ENCODE assay signal across 11 cellular contexts in the genomic region with DNA sequence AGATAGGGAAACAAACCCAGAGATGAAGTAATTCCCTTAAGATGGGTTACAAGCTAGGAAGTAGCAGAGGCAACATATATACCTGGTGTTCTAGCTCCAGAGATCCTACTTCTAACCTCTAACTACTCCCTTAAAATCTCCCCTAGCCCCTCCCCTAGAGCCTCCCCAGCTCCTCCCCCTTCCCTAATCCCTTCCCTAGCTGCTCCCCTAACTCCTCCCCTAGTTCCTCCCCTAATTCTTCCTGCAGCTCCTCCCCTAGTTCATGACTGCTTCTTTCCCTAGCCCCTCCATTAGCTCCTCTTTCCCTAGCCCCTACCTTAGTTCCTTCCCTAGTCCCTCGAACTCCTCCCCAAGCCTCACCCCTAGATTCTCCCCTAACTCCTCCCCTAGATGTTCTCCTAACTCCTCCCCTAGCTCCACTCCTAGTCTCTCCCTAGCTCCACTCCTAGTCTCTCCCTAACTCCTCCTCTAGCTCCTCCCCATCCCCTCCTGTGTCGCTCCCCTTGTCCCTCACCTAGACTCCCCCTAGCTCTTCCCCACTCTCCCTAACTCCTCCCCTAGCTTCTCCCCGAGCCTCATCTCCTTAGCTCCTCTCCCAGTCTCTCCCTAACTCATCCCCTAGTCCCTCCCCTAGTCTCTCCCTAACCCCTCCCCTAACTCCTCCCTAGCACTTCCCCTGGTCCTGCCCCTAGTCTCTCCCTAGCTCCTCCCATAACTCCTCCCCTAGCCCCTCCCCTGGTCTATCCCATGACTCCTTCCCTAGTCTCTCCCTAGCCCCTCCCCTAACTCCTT.
DNase-seq lines count a peak whose midpoint lies in the region; ATAC-seq, FAIRE-seq and TF ChIP-seq lines count a peak whose summit lies in the region.
"Had no signal": no experiment of that assay in that cellular context is flagged by ENCODE, and none has a peak within 500 bp of the region (broad histone marks: within the 10 kb centered on the region; RNA-seq: fewer than 3 reads in every experiment).

No MANE protein-coding gene starts in this region.

- no peaks in the 10 kb centered on the region for H3K79me2 ChIP-seq in SK-N-SH (ENCODE audit: insufficient read depth)

- peaks cover 0 to 13% of the 10 kb centered on the region in 2 donors for H3K4me1 Mint-ChIP-seq in natural killer cell treated with Interleukin-12 subunit alpha and Interleukin-12 subunit beta and Interleukin-15 and Interleukin-18, amount 100 ng/mL, for 72 hours (ENCODE audit: low read depth in 2 of 2)
- H3K4me1 Mint-ChIP-seq in osteocyte (ENCODE audit: unreplicated experiment) = peaks cover 3% of the 10 kb centered on the region

- no peaks in the 10 kb centered on the region for H4K20me1 ChIP-seq in SK-N-SH (ENCODE audit: insufficient read depth)

- no peaks in the 10 kb centered on the region for H3K27me3 ChIP-seq in SK-N-SH (ENCODE audit: insufficient read depth)
- H3K27me3 ChIP-seq: adrenal gland had no signal

- no peak overlapping the region for H3K27ac ChIP-seq in SK-N-SH (ENCODE audit: low read depth in 2 of 2, low read length in 1 of 2)
- H3K27ac ChIP-seq: adrenal gland, SK-N-MC had no signal

- WGBS in SK-N-SH (ENCODE audit: low lambda C conversion rate) = 87% methylated on average over 3 of the region's 3 CpGs

- ATAC-seq in HG02981 (IDR thresholded peaks at IDR 0.05; ENCODE audit: unreplicated experiment) = peak; percentile 60
- ATAC-seq in natural killer cell treated with Interleukin-12 subunit alpha and Interleukin-12 subunit beta and Interleukin-15 and Interleukin-18, amount 100 ng/mL, for 72 hours = peak; percentile 77 to 83

- CTCF ChIA-PET in SK-N-SH (lab: Yijun Ruan, JAX) = no interaction called here

- TF ChIP-seq RAD21 in SK-N-SH (IDR thresholded peaks at IDR 0.05; ENCODE audit: low read length) = no peak

- DNase-seq in activated CD4-positive, alpha-beta T cell treated with anti-CD3 and anti-CD28 coated beads, Interleukin-2, amount 50 U/mL, for 48 hours = peak; percentile 29 to 54
- DNase-seq in activated CD4-positive, alpha-beta T cell treated with anti-CD3 and anti-CD28 coated beads for 4 hours = no peak
- DNase-seq in SK-N-SH (peak; percentile 29), osteocyte (ENCODE audit: extremely low spot score, unreplicated experiment) (no peak), posterior vena cava (ENCODE audit: low spot score) (no peak), D721Med (ENCODE audit: insufficient read length, low spot score) (no peak)
- DNase-seq in natural killer cell treated with Interleukin-12 subunit alpha and Interleukin-12 subunit beta and Interleukin-15 and Interleukin-18, amount 100 ng/mL, for 72 hours (ENCODE audit: low spot score) = no peak
- DNase-seq: adrenal gland, natural killer cell had no signal

- POLR2A ChIA-PET in SK-N-SH (lab: Yijun Ruan, JAX) = interaction anchor here (0.7 kb wide), 1 partner anchor 16 kb away, joined by 3 read pairs; no protein-coding TSS in a partner anchor

- no peak overlapping the region for H3K4me2 ChIP-seq in SK-N-SH

- no peaks in the 10 kb centered on the region for H3K9me3 Mint-ChIP-seq in natural killer cell treated with Interleukin-12 subunit alpha and Interleukin-12 subunit beta and Interleukin-15 and Interleukin-18, amount 100 ng/mL, for 72 hours
- H3K9me3 Mint-ChIP-seq in osteocyte (ENCODE audit: unreplicated experiment) = peaks cover 3% of the 10 kb centered on the region
- H3K9me3 Mint-ChIP-seq: natural killer cell had no signal

- H3K9me2 ChIP-seq in SK-N-SH = no peaks in the 10 kb centered on the region

- FAIRE-seq in D721Med (lab: Jason Lieb, UNC) = no peak

- no peaks in the 10 kb centered on the region for H3K4me1 ChIP-seq in SK-N-SH (ENCODE audit: control insufficient read depth in 1 of 2, insufficient read depth in 2 of 2, low read depth in 1 of 2, low read length in 1 of 2)
- H3K4me1 ChIP-seq: adrenal gland had no signal

- TF ChIP-seq EP300 in SK-N-SH (IDR thresholded peaks at IDR 0.05; ENCODE audit: borderline replicate concordance in 1 of 2, low read depth in 1 of 2, low read length in 1 of 2) = no peak

- H2AFZ ChIP-seq in SK-N-SH (ENCODE audit: low read depth) = no peak overlapping the region

- no peak overlapping the region for H3K4me3 ChIP-seq in SK-N-SH (ENCODE audit: low read depth in 2 of 2, low read length in 1 of 2)
- H3K4me3 ChIP-seq: adrenal gland, SK-N-MC had no signal

- TF ChIP-seq CTCF in SK-N-SH (IDR thresholded peaks at IDR 0.05) (no peak), osteocyte (IDR thresholded peaks at IDR 0.05) (no peak), D721Med (IDR thresholded peaks at IDR 0.05; ENCODE audit: insufficient read depth, missing control alignments) (no peak)

- peaks cover 14% of the 10 kb centered on the region for H3K36me3 Mint-ChIP-seq in natural killer cell treated with Interleukin-12 subunit alpha and Interleukin-12 subunit beta and Interleukin-15 and Interleukin-18, amount 100 ng/mL, for 72 hours
- no peaks in the 10 kb centered on the region for H3K36me3 Mint-ChIP-seq in osteocyte (ENCODE audit: unreplicated experiment)

- no peaks in the 10 kb centered on the region for H3K9me3 ChIP-seq in SK-N-SH
- H3K9me3 ChIP-seq: adrenal gland had no signal

- intact Hi-C loops in posterior vena cava (cut with DNase I) = no loop called here

- no peaks in the 10 kb centered on the region for H3F3A ChIP-seq in SK-N-SH (replicated peaks; ENCODE audit: insufficient read depth)

- H3K4me3 Mint-ChIP-seq in natural killer cell treated with Interleukin-12 subunit alpha and Interleukin-12 subunit beta and Interleukin-15 and Interleukin-18, amount 100 ng/mL, for 72 hours = no peak overlapping the region
- no peak overlapping the region for H3K4me3 Mint-ChIP-seq in osteocyte (ENCODE audit: unreplicated experiment)
- H3K4me3 Mint-ChIP-seq: natural killer cell had no signal

- H3K27ac Mint-ChIP-seq in natural killer cell treated with Interleukin-12 subunit alpha and Interleukin-12 subunit beta and Interleukin-15 and Interleukin-18, amount 100 ng/mL, for 72 hours = peak overlapping the region in 1 of 2 donors; percentile 77
- H3K27ac Mint-ChIP-seq in osteocyte (ENCODE audit: unreplicated experiment) = no peak overlapping the region
- H3K27ac Mint-ChIP-seq: natural killer cell had no signal

- H3K9ac ChIP-seq in SK-N-SH = no peak overlapping the region

- H3K36me3 ChIP-seq in SK-N-SH (replicated peaks in 1 of 2; ENCODE audit: control insufficient read depth in 1 of 2, insufficient read depth in 2 of 2, low read length in 1 of 2) = no peaks in the 10 kb centered on the region
- H3K36me3 ChIP-seq: adrenal gland had no signal

- no peaks in the 10 kb centered on the region for H3K27me3 Mint-ChIP-seq in natural killer cell treated with Interleukin-12 subunit alpha and Interleukin-12 subunit beta and Interleukin-15 and Interleukin-18, amount 100 ng/mL, for 72 hours
- no peaks in the 10 kb centered on the region for H3K27me3 Mint-ChIP-seq in osteocyte (ENCODE audit: unreplicated experiment)

TF ChIP-seq in SK-N-SH, 30 proteins besides CTCF, POLR2A, EP300 and RAD21 (continues in another document):
- no peak for TF ChIP-seq GABPA (IDR thresholded peaks at IDR 0.05; ENCODE audit: low read depth)
- no peak for TF ChIP-seq RXRA (IDR thresholded peaks at IDR 0.05; ENCODE audit: borderline replicate concordance, low read depth)
- no peak for TF ChIP-seq RCOR1 (IDR thresholded peaks at IDR 0.05; ENCODE audit: low read length)
- TF ChIP-seq TCF12 (IDR thresholded peaks at IDR 0.05) = no peak
- no peak for TF ChIP-seq RFX5 (IDR thresholded peaks at IDR 0.05; ENCODE audit: low read length)
- no peak for TF ChIP-seq FOXM1 (IDR thresholded peaks at IDR 0.05; ENCODE audit: low read depth)
- TF ChIP-seq YY1 (IDR thresholded peaks at IDR 0.05; ENCODE audit: low read depth) = no peak
- no peak for TF ChIP-seq ELF1 (IDR thresholded peaks at IDR 0.05)
- TF ChIP-seq, protein P1, sequence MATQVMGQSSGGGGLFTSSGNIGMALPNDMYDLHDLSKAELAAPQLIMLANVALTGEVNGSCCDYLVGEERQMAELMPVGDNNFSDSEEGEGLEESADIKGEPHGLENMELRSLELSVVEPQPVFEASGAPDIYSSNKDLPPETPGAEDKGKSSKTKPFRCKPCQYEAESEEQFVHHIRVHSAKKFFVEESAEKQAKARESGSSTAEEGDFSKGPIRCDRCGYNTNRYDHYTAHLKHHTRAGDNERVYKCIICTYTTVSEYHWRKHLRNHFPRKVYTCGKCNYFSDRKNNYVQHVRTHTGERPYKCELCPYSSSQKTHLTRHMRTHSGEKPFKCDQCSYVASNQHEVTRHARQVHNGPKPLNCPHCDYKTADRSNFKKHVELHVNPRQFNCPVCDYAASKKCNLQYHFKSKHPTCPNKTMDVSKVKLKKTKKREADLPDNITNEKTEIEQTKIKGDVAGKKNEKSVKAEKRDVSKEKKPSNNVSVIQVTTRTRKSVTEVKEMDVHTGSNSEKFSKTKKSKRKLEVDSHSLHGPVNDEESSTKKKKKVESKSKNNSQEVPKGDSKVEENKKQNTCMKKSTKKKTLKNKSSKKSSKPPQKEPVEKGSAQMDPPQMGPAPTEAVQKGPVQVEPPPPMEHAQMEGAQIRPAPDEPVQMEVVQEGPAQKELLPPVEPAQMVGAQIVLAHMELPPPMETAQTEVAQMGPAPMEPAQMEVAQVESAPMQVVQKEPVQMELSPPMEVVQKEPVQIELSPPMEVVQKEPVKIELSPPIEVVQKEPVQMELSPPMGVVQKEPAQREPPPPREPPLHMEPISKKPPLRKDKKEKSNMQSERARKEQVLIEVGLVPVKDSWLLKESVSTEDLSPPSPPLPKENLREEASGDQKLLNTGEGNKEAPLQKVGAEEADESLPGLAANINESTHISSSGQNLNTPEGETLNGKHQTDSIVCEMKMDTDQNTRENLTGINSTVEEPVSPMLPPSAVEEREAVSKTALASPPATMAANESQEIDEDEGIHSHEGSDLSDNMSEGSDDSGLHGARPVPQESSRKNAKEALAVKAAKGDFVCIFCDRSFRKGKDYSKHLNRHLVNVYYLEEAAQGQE (IDR thresholded peaks at IDR 0.05; ENCODE audit: low read depth, low read length) = no peak
- no peak for TF ChIP-seq GATA2 (CRISPR knock-in tag; IDR thresholded peaks at IDR 0.05)
- no peak for TF ChIP-seq FOSL2 (IDR thresholded peaks at IDR 0.05; ENCODE audit: borderline replicate concordance, low read depth)
- no peak for TF ChIP-seq USF1 (IDR thresholded peaks at IDR 0.05; ENCODE audit: borderline replicate concordance, low read depth)
- no peak for TF ChIP-seq JUND (IDR thresholded peaks at IDR 0.05)
- TF ChIP-seq CHD2 (IDR thresholded peaks at IDR 0.05; ENCODE audit: low read length, partially characterized antibody) = no peak
- TF ChIP-seq POLR2AphosphoS5 (IDR thresholded peaks at IDR 0.05; ENCODE audit: low read depth, low read length) = no peak

Comparison
In these comparisons a context has a peak if more than half of its experiments do, and no peak if none do; other contexts are left out.
1. DNase-seq: peak in activated CD4-positive, alpha-beta T cell treated with anti-CD3 and anti-CD28 coated beads, Interleukin-2, amount 50 U/mL, for 48 hours (2 of 2) and SK-N-SH (single experiment); none in activated CD4-positive, alpha-beta T cell treated with anti-CD3 and anti-CD28 coated beads for 4 hours (0 of 2), natural killer cell treated with Interleukin-12 subunit alpha and Interleukin-12 subunit beta and Interleukin-15 and Interleukin-18, amount 100 ng/mL, for 72 hours (single experiment), osteocyte (single experiment), posterior vena cava (single experiment) and D721Med (single experiment).